1 cellular context compared by ENCODE assay signal in the genomic region with DNA sequence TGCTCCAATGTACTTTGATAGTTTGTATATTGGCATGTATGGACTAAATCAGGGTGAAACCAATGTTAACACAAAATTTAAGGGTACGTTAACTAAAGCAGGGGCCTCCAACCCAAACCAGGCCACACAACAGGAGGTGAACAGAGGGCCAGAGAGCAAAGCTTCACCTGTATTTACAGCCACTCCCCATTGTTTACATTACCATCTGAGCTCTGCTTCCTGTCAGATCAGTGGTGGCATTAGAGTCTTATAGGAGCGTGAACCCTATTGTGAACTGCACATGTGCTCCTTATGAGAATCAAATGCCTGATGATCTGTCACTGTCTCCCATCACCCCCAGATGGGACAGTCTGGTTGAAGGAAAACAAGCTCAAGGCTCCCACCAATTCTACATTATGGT.
TF ChIP-seq lines count a peak whose summit lies in the region.

No MANE protein-coding gene starts in this region.

TF ChIP-seq in K562, 482 proteins besides CTCF, POLR2A, EP300 and RAD21 (continued from another document):
- TF ChIP-seq, protein P1, sequence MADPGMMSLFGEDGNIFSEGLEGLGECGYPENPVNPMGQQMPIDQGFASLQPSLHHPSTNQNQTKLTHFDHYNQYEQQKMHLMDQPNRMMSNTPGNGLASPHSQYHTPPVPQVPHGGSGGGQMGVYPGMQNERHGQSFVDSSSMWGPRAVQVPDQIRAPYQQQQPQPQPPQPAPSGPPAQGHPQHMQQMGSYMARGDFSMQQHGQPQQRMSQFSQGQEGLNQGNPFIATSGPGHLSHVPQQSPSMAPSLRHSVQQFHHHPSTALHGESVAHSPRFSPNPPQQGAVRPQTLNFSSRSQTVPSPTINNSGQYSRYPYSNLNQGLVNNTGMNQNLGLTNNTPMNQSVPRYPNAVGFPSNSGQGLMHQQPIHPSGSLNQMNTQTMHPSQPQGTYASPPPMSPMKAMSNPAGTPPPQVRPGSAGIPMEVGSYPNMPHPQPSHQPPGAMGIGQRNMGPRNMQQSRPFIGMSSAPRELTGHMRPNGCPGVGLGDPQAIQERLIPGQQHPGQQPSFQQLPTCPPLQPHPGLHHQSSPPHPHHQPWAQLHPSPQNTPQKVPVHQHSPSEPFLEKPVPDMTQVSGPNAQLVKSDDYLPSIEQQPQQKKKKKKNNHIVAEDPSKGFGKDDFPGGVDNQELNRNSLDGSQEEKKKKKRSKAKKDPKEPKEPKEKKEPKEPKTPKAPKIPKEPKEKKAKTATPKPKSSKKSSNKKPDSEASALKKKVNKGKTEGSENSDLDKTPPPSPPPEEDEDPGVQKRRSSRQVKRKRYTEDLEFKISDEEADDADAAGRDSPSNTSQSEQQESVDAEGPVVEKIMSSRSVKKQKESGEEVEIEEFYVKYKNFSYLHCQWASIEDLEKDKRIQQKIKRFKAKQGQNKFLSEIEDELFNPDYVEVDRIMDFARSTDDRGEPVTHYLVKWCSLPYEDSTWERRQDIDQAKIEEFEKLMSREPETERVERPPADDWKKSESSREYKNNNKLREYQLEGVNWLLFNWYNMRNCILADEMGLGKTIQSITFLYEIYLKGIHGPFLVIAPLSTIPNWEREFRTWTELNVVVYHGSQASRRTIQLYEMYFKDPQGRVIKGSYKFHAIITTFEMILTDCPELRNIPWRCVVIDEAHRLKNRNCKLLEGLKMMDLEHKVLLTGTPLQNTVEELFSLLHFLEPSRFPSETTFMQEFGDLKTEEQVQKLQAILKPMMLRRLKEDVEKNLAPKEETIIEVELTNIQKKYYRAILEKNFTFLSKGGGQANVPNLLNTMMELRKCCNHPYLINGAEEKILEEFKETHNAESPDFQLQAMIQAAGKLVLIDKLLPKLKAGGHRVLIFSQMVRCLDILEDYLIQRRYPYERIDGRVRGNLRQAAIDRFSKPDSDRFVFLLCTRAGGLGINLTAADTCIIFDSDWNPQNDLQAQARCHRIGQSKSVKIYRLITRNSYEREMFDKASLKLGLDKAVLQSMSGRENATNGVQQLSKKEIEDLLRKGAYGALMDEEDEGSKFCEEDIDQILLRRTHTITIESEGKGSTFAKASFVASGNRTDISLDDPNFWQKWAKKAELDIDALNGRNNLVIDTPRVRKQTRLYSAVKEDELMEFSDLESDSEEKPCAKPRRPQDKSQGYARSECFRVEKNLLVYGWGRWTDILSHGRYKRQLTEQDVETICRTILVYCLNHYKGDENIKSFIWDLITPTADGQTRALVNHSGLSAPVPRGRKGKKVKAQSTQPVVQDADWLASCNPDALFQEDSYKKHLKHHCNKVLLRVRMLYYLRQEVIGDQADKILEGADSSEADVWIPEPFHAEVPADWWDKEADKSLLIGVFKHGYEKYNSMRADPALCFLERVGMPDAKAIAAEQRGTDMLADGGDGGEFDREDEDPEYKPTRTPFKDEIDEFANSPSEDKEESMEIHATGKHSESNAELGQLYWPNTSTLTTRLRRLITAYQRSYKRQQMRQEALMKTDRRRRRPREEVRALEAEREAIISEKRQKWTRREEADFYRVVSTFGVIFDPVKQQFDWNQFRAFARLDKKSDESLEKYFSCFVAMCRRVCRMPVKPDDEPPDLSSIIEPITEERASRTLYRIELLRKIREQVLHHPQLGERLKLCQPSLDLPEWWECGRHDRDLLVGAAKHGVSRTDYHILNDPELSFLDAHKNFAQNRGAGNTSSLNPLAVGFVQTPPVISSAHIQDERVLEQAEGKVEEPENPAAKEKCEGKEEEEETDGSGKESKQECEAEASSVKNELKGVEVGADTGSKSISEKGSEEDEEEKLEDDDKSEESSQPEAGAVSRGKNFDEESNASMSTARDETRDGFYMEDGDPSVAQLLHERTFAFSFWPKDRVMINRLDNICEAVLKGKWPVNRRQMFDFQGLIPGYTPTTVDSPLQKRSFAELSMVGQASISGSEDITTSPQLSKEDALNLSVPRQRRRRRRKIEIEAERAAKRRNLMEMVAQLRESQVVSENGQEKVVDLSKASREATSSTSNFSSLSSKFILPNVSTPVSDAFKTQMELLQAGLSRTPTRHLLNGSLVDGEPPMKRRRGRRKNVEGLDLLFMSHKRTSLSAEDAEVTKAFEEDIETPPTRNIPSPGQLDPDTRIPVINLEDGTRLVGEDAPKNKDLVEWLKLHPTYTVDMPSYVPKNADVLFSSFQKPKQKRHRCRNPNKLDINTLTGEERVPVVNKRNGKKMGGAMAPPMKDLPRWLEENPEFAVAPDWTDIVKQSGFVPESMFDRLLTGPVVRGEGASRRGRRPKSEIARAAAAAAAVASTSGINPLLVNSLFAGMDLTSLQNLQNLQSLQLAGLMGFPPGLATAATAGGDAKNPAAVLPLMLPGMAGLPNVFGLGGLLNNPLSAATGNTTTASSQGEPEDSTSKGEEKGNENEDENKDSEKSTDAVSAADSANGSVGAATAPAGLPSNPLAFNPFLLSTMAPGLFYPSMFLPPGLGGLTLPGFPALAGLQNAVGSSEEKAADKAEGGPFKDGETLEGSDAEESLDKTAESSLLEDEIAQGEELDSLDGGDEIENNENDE (IDR thresholded peaks at IDR 0.05; ENCODE audit: low read depth, low read length), result no peak
- no peak for TF ChIP-seq MYC (IDR thresholded peaks at IDR 0.05; ENCODE audit: low read depth, low read length)
- no peak for TF ChIP-seq MYC (CRISPR knock-in tag; IDR thresholded peaks at IDR 0.05; ENCODE audit: borderline replicate concordance, low read depth)
- no peak for TF ChIP-seq TRIM24 (IDR thresholded peaks at IDR 0.05)
